In genomic region chr4:102335616-102336015, GRCh38 we compare ENCODE assay signal across 14 cellular contexts.
"Had no signal": no experiment of that assay in that cellular context is flagged by ENCODE, and none has a peak within 500 bp of the region (broad histone marks: within the 10 kb centered on the region; RNA-seq: fewer than 3 reads in every experiment).

No MANE protein-coding gene starts in this region.

- ATAC-seq: foreskin keratinocyte, heart left ventricle, mucosa of descending colon, natural killer cell, right cardiac atrium had no signal

- H3K4me3 Mint-ChIP-seq: natural killer cell had no signal

- H3K36me3 Mint-ChIP-seq: natural killer cell had no signal

- H3K27ac Mint-ChIP-seq: natural killer cell had no signal

- H3K9me3 ChIP-seq: heart left ventricle, left lung, mucosa of descending colon, tibial nerve, vagina had no signal

- H3K9me3 Mint-ChIP-seq: natural killer cell had no signal

- DNase-seq: activated CD4-positive, CD25-positive, alpha-beta regulatory T cell treated with anti-CD3 and anti-CD28 coated beads, Interleukin-2, amount 50 U/mL, for 72 hours; activated CD8-positive, alpha-beta memory T cell treated with anti-CD3 and anti-CD28 coated beads for 24 hours; activated effector memory CD4-positive, alpha-beta T cell treated with Interleukin-2 at 50 U/mL for 16 hours; foreskin keratinocyte; heart left ventricle; islet precursor cell; left lung; mucosa of descending colon; natural killer cell; nucleus accumbens; right cardiac atrium; small intestine had no signal
